8 cellular contexts compared by ENCODE assay signal in the genomic region with DNA sequence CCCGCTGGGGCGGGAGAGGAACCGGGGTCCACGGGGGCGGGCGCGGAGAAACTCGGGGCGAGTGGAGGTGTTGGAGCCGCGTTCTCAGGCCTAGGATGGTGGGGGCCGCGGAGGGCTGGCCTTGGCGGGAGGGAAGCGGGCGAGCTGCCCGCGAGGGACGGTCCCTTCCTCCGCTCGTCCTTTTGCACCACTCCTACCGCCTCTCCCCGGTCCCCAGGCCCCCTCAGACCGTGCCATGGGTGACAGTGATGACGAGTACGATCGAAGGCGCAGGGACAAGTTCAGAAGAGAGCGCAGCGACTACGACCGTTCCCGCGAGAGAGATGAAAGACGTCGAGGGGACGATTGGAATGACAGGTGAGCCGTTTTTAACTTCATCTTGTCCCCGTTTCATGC. TPM values are rescaled to one million over a fixed set of nuclear protein-coding genes. Genes with fewer than 3 reads are reported as not detected.
DNase-seq lines count a peak whose midpoint lies in the region; ATAC-seq and TF ChIP-seq lines count a peak whose summit lies in the region.

No MANE protein-coding gene starts in this region.

- peaks cover 15 to 53% of the 10 kb centered on the region in 2 donors for H3K36me3 Mint-ChIP-seq in activated T-cell treated with anti-CD3 and anti-CD28 coated beads, Interleukin-2, amount 50 U/mL, for 72 hours (ENCODE audit: insufficient read depth in 2 of 2)

- H3K79me2 ChIP-seq in parathyroid adenoma, result peaks cover 36% of the 10 kb centered on the region

- peaks cover 3 to 64% (median 18%) of the 10 kb centered on the region in 3 donors for H3K4me1 ChIP-seq in gastroesophageal sphincter
- peaks cover 16% of the 10 kb centered on the region for H3K4me1 ChIP-seq in parathyroid adenoma

- WGBS in gastroesophageal sphincter (ENCODE audit: low coverage in 1 of 2), 2 donors, result 0 to 1% methylated on average over 11 to 20 of the region's 39 CpGs

- no peaks in the 10 kb centered on the region for H3K27me3 ChIP-seq in gastroesophageal sphincter
- H3K27me3 ChIP-seq in parathyroid adenoma (ENCODE audit: control insufficient read depth, insufficient read depth, low read length), result no peaks in the 10 kb centered on the region

- H3K4me3 Mint-ChIP-seq in activated T-cell treated with anti-CD3 and anti-CD28 coated beads, Interleukin-2, amount 50 U/mL, for 72 hours, result peak overlapping the region; percentile 86 to 98

- H3K9ac ChIP-seq in parathyroid adenoma, result peak overlapping the region; percentile 96

- DNase-seq in CD1c-positive myeloid dendritic cell (ENCODE audit: extremely low spot score) (peak; percentile 34), dermis blood vessel endothelial cell (no peak)
- DNase-seq in activated T-cell treated with anti-CD3 and anti-CD28 coated beads, Interleukin-2, amount 50 U/mL, for 72 hours, result peak; percentile 56 to 62
- DNase-seq in effector CD4-positive, alpha-beta T cell, result no peak

- no peak for TF ChIP-seq EP300 in gastroesophageal sphincter (IDR thresholded peaks at IDR 0.05)

- ATAC-seq in GM19397 (IDR thresholded peaks at IDR 0.05; ENCODE audit: unreplicated experiment) (peak; percentile 28), HG03520 (IDR thresholded peaks at IDR 0.05; ENCODE audit: unreplicated experiment) (peak; percentile 27), gastroesophageal sphincter (peak; percentile 35)
- peak; percentile 55 for ATAC-seq in activated T-cell treated with anti-CD3 and anti-CD28 coated beads, Interleukin-2, amount 50 U/mL, for 72 hours (replicated peaks in 1 of 2)

- H3K4me2 ChIP-seq in parathyroid adenoma (ENCODE audit: low read length), result peak overlapping the region; percentile 92

- H3K9me3 ChIP-seq in gastroesophageal sphincter (no peaks in the 10 kb centered on the region), parathyroid adenoma (ENCODE audit: control insufficient read depth, low read length) (no peaks in the 10 kb centered on the region)

- H3K9me3 Mint-ChIP-seq in activated T-cell treated with anti-CD3 and anti-CD28 coated beads, Interleukin-2, amount 50 U/mL, for 72 hours, result no peaks in the 10 kb centered on the region

- peak overlapping the region; percentile 90 for H3K27ac Mint-ChIP-seq in activated T-cell treated with anti-CD3 and anti-CD28 coated beads, Interleukin-2, amount 50 U/mL, for 72 hours

- H3K27me3 Mint-ChIP-seq in activated T-cell treated with anti-CD3 and anti-CD28 coated beads, Interleukin-2, amount 50 U/mL, for 72 hours (ENCODE audit: low read depth), result no peaks in the 10 kb centered on the region

- H3K4me1 Mint-ChIP-seq in activated T-cell treated with anti-CD3 and anti-CD28 coated beads, Interleukin-2, amount 50 U/mL, for 72 hours (ENCODE audit: low read depth), result peaks cover 51% of the 10 kb centered on the region

- no peak for TF ChIP-seq CTCF in gastroesophageal sphincter (IDR thresholded peaks at IDR 0.05)
- no peak for TF ChIP-seq CTCF in parathyroid adenoma (IDR thresholded peaks at IDR 0.05)

- TF ChIP-seq POLR2A in gastroesophageal sphincter (IDR thresholded peaks at IDR 0.05), result no peak

- peak overlapping the region; percentile 67 to 79 for H3K4me3 ChIP-seq in gastroesophageal sphincter
- H3K4me3 ChIP-seq in parathyroid adenoma (ENCODE audit: low read depth, low read length), result peak overlapping the region; percentile 97

- H3K27ac ChIP-seq in gastroesophageal sphincter (peak overlapping the region; percentile 80 to 98 (median 92)), parathyroid adenoma (peak overlapping the region; percentile 93)

- H3K36me3 ChIP-seq in gastroesophageal sphincter (peaks cover 0 to 65% of the 10 kb centered on the region in 2 donors), parathyroid adenoma (ENCODE audit: control insufficient read depth, insufficient read depth, low read length) (no peaks in the 10 kb centered on the region)

- H2AFZ ChIP-seq in parathyroid adenoma, result peak overlapping the region; percentile 90

RNA-seq across cellular contexts. Expression of gene SRRT, which starts 0.5 kb away (rescaled TPM):
- 100 to 1,000 TPM; 140 to 145 TPM for total RNA-seq in activated T-cell treated with anti-CD3 and anti-CD28 coated beads, Interleukin-2, amount 50 U/mL, for 72 hours
- total RNA-seq in gastroesophageal sphincter, result 10 to 100 TPM; 47.5 to 73.4 (median 57.0) TPM
- 43.9 and 53.9 TPM in 2 replicates for total RNA-seq in dermis blood vessel endothelial cell

RNA-seq across cellular contexts. Expression of gene TRIP6, which starts 8.2 kb away (rescaled TPM):
- 10 to 100 TPM; 28.3 to 31.5 TPM for total RNA-seq in activated T-cell treated with anti-CD3 and anti-CD28 coated beads, Interleukin-2, amount 50 U/mL, for 72 hours
- total RNA-seq in gastroesophageal sphincter (10 to 100 TPM; 71.9 to 94.3 (median 89.5) TPM), dermis blood vessel endothelial cell (43.6 and 61.4 TPM in 2 replicates)

RNA-seq across cellular contexts. Expression of gene UFSP1, which starts 14.2 kb away (rescaled TPM):
- total RNA-seq in activated T-cell treated with anti-CD3 and anti-CD28 coated beads, Interleukin-2, amount 50 U/mL, for 72 hours, result under 1 TPM; 0.34 to 0.83 TPM
- total RNA-seq in gastroesophageal sphincter (1 to 10 TPM; 5.4 to 9.2 (median 7.7) TPM), dermis blood vessel endothelial cell (2.2 and 2.9 TPM in 2 replicates)

RNA-seq across cellular contexts. Expression of gene ACHE, which starts 20.3 kb away (rescaled TPM):
- total RNA-seq in activated T-cell treated with anti-CD3 and anti-CD28 coated beads, Interleukin-2, amount 50 U/mL, for 72 hours, result under 1 TPM; 0.16 to 0.41 TPM
- total RNA-seq in gastroesophageal sphincter (1 to 10 TPM in 3 of 4 donors, under 1 TPM in 1; 0.62 to 3.6 (median 1.1) TPM), dermis blood vessel endothelial cell (1.2 and 4.9 TPM in 2 replicates)

RNA-seq across cellular contexts. Expression of gene SLC12A9, which starts 22.8 kb away (rescaled TPM):
- 10 to 100 TPM; 17.6 to 20.1 TPM for total RNA-seq in activated T-cell treated with anti-CD3 and anti-CD28 coated beads, Interleukin-2, amount 50 U/mL, for 72 hours
- 10 to 100 TPM; 11.2 to 32.9 (median 20.2) TPM for total RNA-seq in gastroesophageal sphincter
- 37.1 and 39.9 TPM in 2 replicates for total RNA-seq in dermis blood vessel endothelial cell

Comparison
In these comparisons a context has a peak if more than half of its experiments do, and no peak if none do; other contexts are left out.
1. DNase-seq: peak in CD1c-positive myeloid dendritic cell (single experiment) and activated T-cell treated with anti-CD3 and anti-CD28 coated beads, Interleukin-2, amount 50 U/mL, for 72 hours (2 of 2); none in dermis blood vessel endothelial cell (single experiment) and effector CD4-positive, alpha-beta T cell (single experiment).
2. Peak in every context shown above with its lines, with median percentiles within 50 percentile points of each other: ATAC-seq.